ENCODE assay signal across 8 cellular contexts in the genomic region with DNA sequence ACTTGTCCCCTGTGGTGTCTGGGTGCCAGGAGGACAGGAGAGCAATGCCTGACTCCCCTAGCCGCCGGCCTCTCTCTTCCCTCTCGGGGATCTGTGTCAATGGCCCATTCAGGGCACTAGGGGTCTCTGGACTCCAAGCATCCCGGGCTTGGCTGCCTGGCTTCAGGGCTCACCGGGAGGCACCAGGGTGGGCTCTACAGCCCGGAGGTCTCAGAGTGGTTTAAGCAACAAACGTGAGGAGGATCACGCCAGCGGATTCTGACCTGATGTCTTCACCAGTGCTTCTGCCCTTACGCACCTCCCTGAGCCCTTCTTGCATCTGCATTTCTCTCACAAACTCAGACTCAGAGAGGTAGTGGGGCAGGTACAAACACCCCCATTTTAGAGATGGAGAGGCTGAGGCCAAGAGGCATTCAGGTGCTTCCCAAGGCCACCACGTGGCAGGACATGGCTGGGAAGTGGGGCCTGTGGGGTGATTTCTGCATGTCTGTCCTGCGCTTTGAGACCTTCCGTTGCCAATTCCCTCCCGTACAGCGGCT.
DNase-seq lines count a peak whose midpoint lies in the region; ATAC-seq and TF ChIP-seq lines count a peak whose summit lies in the region.

No MANE protein-coding gene starts in this region.

- no peaks in the 10 kb centered on the region for H3K36me3 ChIP-seq in mucosa of descending colon (ENCODE audit: low read depth)

- peak; percentile 43 for TF ChIP-seq CTCF in mucosa of descending colon (IDR thresholded peaks at IDR 0.05)

- ATAC-seq in GM19025 (IDR thresholded peaks at IDR 0.05; ENCODE audit: low read depth, unreplicated experiment) (peak; percentile 77), HG03064 (IDR thresholded peaks at IDR 0.05; ENCODE audit: low read depth, unreplicated experiment) (peak; percentile 63), mucosa of descending colon (peak; percentile 47)

- DNase-seq in NCI-H1417 (lab: John Stamatoyannopoulos, UW) (peak in 2 of 3 experiments; percentile 47 to 64), NCI-H1417 treated with DMSO at 0.1 percent for 48 hours (lab: John Stamatoyannopoulos, UW) (no peak), OCI-M1 (lab: John Stamatoyannopoulos, UW) (peak; percentile 58), ecto neural progenitor cell (ENCODE audit: low spot score) (peak; percentile 69), mucosa of descending colon (peak in 2 of 3 donors; percentile 40 to 42), GDM1 (lab: John Stamatoyannopoulos, UW) (no peak)

- peaks cover 2% of the 10 kb centered on the region for H3K4me1 ChIP-seq in mucosa of descending colon (ENCODE audit: low read depth)

- no peaks in the 10 kb centered on the region for H3K9me3 ChIP-seq in mucosa of descending colon

- H3K4me3 ChIP-seq in mucosa of descending colon: no peak overlapping the region

- intact Hi-C loops in mucosa of descending colon (cut with DNase I, micrococcal nuclease): no loop called here

Comparison
In these comparisons a context has a peak if more than half of its experiments do, and no peak if none do; other contexts are left out.
1. DNase-seq: peak in NCI-H1417 (2 of 3), OCI-M1 (single experiment), ecto neural progenitor cell (single experiment) and mucosa of descending colon (2 of 3); none in NCI-H1417 treated with DMSO at 0.1 percent for 48 hours (single experiment) and GDM1 (single experiment).
2. Peak in every context shown above with its lines, with median percentiles within 50 percentile points of each other: ATAC-seq.